Comparison of ENCODE assay signal across 7 cellular contexts in genomic region chr9:119370816-119371215, GRCh38. TPM values are rescaled to one million over a fixed set of nuclear protein-coding genes. Genes with fewer than 3 reads are reported as not detected.
DNase-seq lines count a peak whose midpoint lies in the region; ATAC-seq, FAIRE-seq and TF ChIP-seq lines count a peak whose summit lies in the region.

No MANE protein-coding gene starts in this region.

- TF ChIP-seq POLR2A in erythroblast (IDR thresholded peaks at IDR 0.05; ENCODE audit: low read length) (no peak), lower leg skin (IDR thresholded peaks at IDR 0.05) (no peak)

- DNase-seq in GM20000 (ENCODE audit: low spot score), result peak; percentile 68
- peak; percentile 71 for DNase-seq in NT2/D1 (ENCODE audit: low read depth, low spot score)
- peak; percentile 11 to 15 for DNase-seq in erythroblast (lab: John Stamatoyannopoulos, UW)
- peak; percentile 13 to 60 (median 34) for DNase-seq in pancreas
- DNase-seq in activated gamma-delta T cell treated with Interleukin-2 at 50 U/mL for 16 hours, result no peak
- DNase-seq in lower leg skin (ENCODE audit: low spot score in 2 of 2), result no peak

- H3K27ac ChIP-seq in pancreas, result no peak overlapping the region

- no peak for TF ChIP-seq CTCF in GM20000 (IDR thresholded peaks at IDR 0.05; ENCODE audit: extremely low read depth, missing control alignments)
- TF ChIP-seq CTCF in pancreas (IDR thresholded peaks at IDR 0.05), result no peak
- TF ChIP-seq CTCF in lower leg skin (IDR thresholded peaks at IDR 0.05), result no peak

- 3 to 5% methylated on average over 8 of the region's 8 CpGs for WGBS in pancreas, 2 donors
- 3 to 9% methylated on average over 8 of the region's 8 CpGs for WGBS in lower leg skin, 2 donors

- no peak overlapping the region for H3K9ac ChIP-seq in NT2/D1 (ENCODE audit: insufficient read length, low read depth)

- H3K27me3 ChIP-seq in NT2/D1 (ENCODE audit: insufficient read depth, insufficient read length) (peaks cover 12% of the 10 kb centered on the region), pancreas (peaks cover 0 to 17% (median 9%) of the 10 kb centered on the region in 4 donors)

- intact Hi-C loops in pancreas (cut with DNase I), result no loop called here
- intact Hi-C loops in lower leg skin (cut with DNase I; ENCODE audit: low total_unique reads), result no loop called here

- H3K9me3 ChIP-seq in NT2/D1 (ENCODE audit: insufficient read depth, low read length) (no peaks in the 10 kb centered on the region), pancreas (no peaks in the 10 kb centered on the region)

- H3K4me1 ChIP-seq in NT2/D1 (ENCODE audit: insufficient read depth, insufficient read length), result peaks cover 2% of the 10 kb centered on the region
- no peaks in the 10 kb centered on the region for H3K4me1 ChIP-seq in pancreas

- H3K4me3 ChIP-seq in NT2/D1 (ENCODE audit: insufficient read length, low read depth) (no peak overlapping the region), pancreas (no peak overlapping the region), lower leg skin (ENCODE audit: low read depth, poor library complexity, severe bottlenecking) (no peak overlapping the region)

- no peak for FAIRE-seq in pancreas (lab: Jason Lieb, UNC)

- ATAC-seq in pancreas (peak in 2 of 4 donors; percentile 44 to 79), GM18909 (IDR thresholded peaks at IDR 0.05; ENCODE audit: poor library complexity, unreplicated experiment) (no peak)

- no peaks in the 10 kb centered on the region for H3K36me3 ChIP-seq in NT2/D1 (ENCODE audit: insufficient read depth, insufficient read length, low read length)
- H3K36me3 ChIP-seq in pancreas, result no peaks in the 10 kb centered on the region

RNA-seq across cellular contexts. Expression of gene BRINP1, which starts 1.6 kb away (rescaled TPM):
- total RNA-seq in pancreas (under 1 TPM in 3 of 6 donors, not detected in 3; 0.06 to 0.16 (median 0.08) TPM), lower leg skin (under 1 TPM in 2 of 4 donors, not detected in 2; 0.10 to 0.16 TPM)
- polyA plus RNA-seq in pancreas, result under 1 TPM; 0.04 to 0.19 TPM

Comparison
In these comparisons a context has a peak if more than half of its experiments do, and no peak if none do; other contexts are left out.
1. DNase-seq: peak in GM20000 (single experiment), NT2/D1 (single experiment), erythroblast (2 of 2) and pancreas (6 of 6); none in activated gamma-delta T cell treated with Interleukin-2 at 50 U/mL for 16 hours (single experiment) and lower leg skin (0 of 2).